Comparison of ENCODE assay signal across 16 cellular contexts in genomic region chr2:587371-587960, GRCh38.
A peak's percentile ranks its signal among the peaks of the same experiment; 100 is the strongest.
DNase-seq lines count a peak whose midpoint lies in the region; ATAC-seq, FAIRE-seq and TF ChIP-seq lines count a peak whose summit lies in the region.
"Had no signal": no experiment of that assay in that cellular context is flagged by ENCODE, and none has a peak within 500 bp of the region (broad histone marks: within the 10 kb centered on the region; RNA-seq: fewer than 3 reads in every experiment).

No MANE protein-coding gene starts in this region.

- no peak overlapping the region for H3K27ac Mint-ChIP-seq in nephron progenitor cell
- no peak overlapping the region for H3K27ac Mint-ChIP-seq in stimulated activated naive B cell treated with anti-CD40 and anti-IgM and Interleukin-4, amounts not matched to agents 10 μg/mL and 1 μg/mL and 100 μg/mL, for 72 hours
- H3K27ac Mint-ChIP-seq: CD4-positive, alpha-beta memory T cell had no signal

- no peaks in the 10 kb centered on the region for H3K9me3 Mint-ChIP-seq in nephron progenitor cell
- no peaks in the 10 kb centered on the region for H3K9me3 Mint-ChIP-seq in stimulated activated naive B cell treated with anti-CD40 and anti-IgM and Interleukin-4, amounts not matched to agents 10 μg/mL and 1 μg/mL and 100 μg/mL, for 72 hours
- H3K9me3 Mint-ChIP-seq: CD4-positive, alpha-beta memory T cell had no signal

- TF ChIP-seq CTCF in C4-2B (conservative IDR thresholded peaks at IDR 0.05) (no peak), PC-3 (conservative IDR thresholded peaks at IDR 0.05; ENCODE audit: low read depth, low read length) (no peak), kidney (IDR thresholded peaks at IDR 0.05; ENCODE audit: borderline replicate concordance, extremely low read depth, insufficient read depth) (no peak), nephron progenitor cell (IDR thresholded peaks at IDR 0.05) (no peak)

- CTCF ChIA-PET in PC-3 (lab: Charles Lee): no interaction called here

- H3K4me1 ChIP-seq in PC-3 (ENCODE audit: insufficient read depth, low read length) (peaks cover 5% of the 10 kb centered on the region; the same call in 1 of the 2 replicates), kidney (ENCODE audit: control insufficient read depth in 1 of 2, insufficient read depth in 1 of 2, low read depth in 1 of 2, low read length in 2 of 2) (no peaks in the 10 kb centered on the region)
- H3K4me1 ChIP-seq: Peyer's patch had no signal

- H3K9me3 ChIP-seq in PC-3 (ENCODE audit: low read length): no peaks in the 10 kb centered on the region
- no peaks in the 10 kb centered on the region for H3K9me3 ChIP-seq in kidney (ENCODE audit: control insufficient read depth in 1 of 2, low read length in 2 of 2)
- H3K9me3 ChIP-seq: Peyer's patch had no signal

- POLR2A ChIA-PET in PC-3 (lab: Charles Lee; ENCODE audit: unreplicated experiment): no interaction called here

- intact Hi-C loops in PC-3 (cut with micrococcal nuclease) (loop anchor here (5.0 kb wide), 1 partner anchor 40 kb away; no protein-coding TSS in a partner anchor), kidney (cut with DNase I) (no loop called here)

- no TSS peak for BruUV-seq in PC-3 (replicated peaks; lab: Mats Ljungman, UMichigan)

- H3K9ac ChIP-seq in PC-3 (ENCODE audit: low read length) (no peak overlapping the region), kidney (ENCODE audit: low read length in 2 of 2) (no peak overlapping the region)

- H3K27me3 ChIP-seq in PC-3 (ENCODE audit: low read length): no peaks in the 10 kb centered on the region
- H3K27me3 ChIP-seq: Peyer's patch had no signal

- no peaks in the 10 kb centered on the region for H4K20me1 ChIP-seq in PC-3 (ENCODE audit: low read length)

- H3K4me2 ChIP-seq in PC-3 (ENCODE audit: low read length): no peak overlapping the region

- H3K27me3 Mint-ChIP-seq in nephron progenitor cell (ENCODE audit: low read depth, poor library complexity): peaks cover 4% of the 10 kb centered on the region
- H3K27me3 Mint-ChIP-seq in stimulated activated naive B cell treated with anti-CD40 and anti-IgM and Interleukin-4, amounts not matched to agents 10 μg/mL and 1 μg/mL and 100 μg/mL, for 72 hours: peaks cover 10 to 26% of the 10 kb centered on the region in 2 donors

- FAIRE-seq in kidney (lab: Jason Lieb, UNC): no peak

- no peaks in the 10 kb centered on the region for H3K36me3 ChIP-seq in PC-3 (ENCODE audit: low read depth, low read length)
- H3K36me3 ChIP-seq in kidney (ENCODE audit: control insufficient read depth in 1 of 2, insufficient read depth in 2 of 2, low read length in 2 of 2): no peaks in the 10 kb centered on the region
- H3K36me3 ChIP-seq: Peyer's patch had no signal

- no peaks in the 10 kb centered on the region for H3K36me3 Mint-ChIP-seq in nephron progenitor cell (ENCODE audit: low read depth)
- no peaks in the 10 kb centered on the region for H3K36me3 Mint-ChIP-seq in stimulated activated naive B cell treated with anti-CD40 and anti-IgM and Interleukin-4, amounts not matched to agents 10 μg/mL and 1 μg/mL and 100 μg/mL, for 72 hours
- H3K36me3 Mint-ChIP-seq: CD4-positive, alpha-beta memory T cell had no signal

- no peaks in the 10 kb centered on the region for H3K79me2 ChIP-seq in PC-3 (ENCODE audit: low read length)

- no peak overlapping the region for H3K4me3 ChIP-seq in PC-3 (ENCODE audit: low read length)
- H3K4me3 ChIP-seq in kidney (ENCODE audit: low read length in 2 of 2): no peak overlapping the region
- H3K4me3 ChIP-seq: Peyer's patch had no signal

- H3K4me1 Mint-ChIP-seq in nephron progenitor cell: peaks cover 31% of the 10 kb centered on the region
- peaks cover 9 to 12% of the 10 kb centered on the region in 2 donors for H3K4me1 Mint-ChIP-seq in stimulated activated naive B cell treated with anti-CD40 and anti-IgM and Interleukin-4, amounts not matched to agents 10 μg/mL and 1 μg/mL and 100 μg/mL, for 72 hours

- H3K9me2 ChIP-seq in PC-3 (replicated peaks; ENCODE audit: low read length): no peaks in the 10 kb centered on the region

- no peak overlapping the region for H2AFZ ChIP-seq in PC-3 (ENCODE audit: low read length)

- DNase-seq in PC-3: no peak
- peak; percentile 75 for DNase-seq in kidney
- peak; percentile 17 for DNase-seq in nephron progenitor cell
- DNase-seq in SKM-1 treated with dmso at 0.1 percent for 144 hours (lab: John Stamatoyannopoulos, UW; ENCODE audit: unreplicated experiment): no peak
- DNase-seq in stimulated activated naive B cell treated with anti-CD40 and anti-IgM and Interleukin-4, amounts not matched to agents 10 μg/mL and 1 μg/mL and 100 μg/mL, for 72 hours: no peak
- DNase-seq: CD4-positive, alpha-beta memory T cell; GOT3; KG1; NCI-H146; NCI-H345; Peyer's patch; SHP77 treated with DMSO at 0.1 percent for 48 hours had no signal

- ATAC-seq in PC-3 (peak; percentile 11; the same call in 1 of the 2 replicates), HG03432 (IDR thresholded peaks at IDR 0.05; ENCODE audit: unreplicated experiment) (no peak), HG02798 (IDR thresholded peaks at IDR 0.05; ENCODE audit: poor library complexity, unreplicated experiment) (no peak)
- no peak for ATAC-seq in stimulated activated naive B cell treated with anti-CD40 and anti-IgM and Interleukin-4, amounts not matched to agents 10 μg/mL and 1 μg/mL and 100 μg/mL, for 72 hours (replicated peaks)

- peak overlapping the region; percentile 36 for H3K27ac ChIP-seq in C4-2B
- no peak overlapping the region for H3K27ac ChIP-seq in PC-3 (ENCODE audit: low read length)
- no peak overlapping the region for H3K27ac ChIP-seq in kidney (ENCODE audit: low read depth in 2 of 2, low read length in 2 of 2)
- H3K27ac ChIP-seq: HL-60, Peyer's patch had no signal

- no peak overlapping the region for H3K4me3 Mint-ChIP-seq in nephron progenitor cell
- no peak overlapping the region for H3K4me3 Mint-ChIP-seq in stimulated activated naive B cell treated with anti-CD40 and anti-IgM and Interleukin-4, amounts not matched to agents 10 μg/mL and 1 μg/mL and 100 μg/mL, for 72 hours
- H3K4me3 Mint-ChIP-seq: CD4-positive, alpha-beta memory T cell had no signal

- no peaks in the 10 kb centered on the region for H3F3A ChIP-seq in PC-3 (ENCODE audit: low read length, unreplicated experiment)

Comparison
In these comparisons a context has a peak if more than half of its experiments do, and no peak if none do; other contexts are left out.
1. DNase-seq: peak in kidney (single experiment) and nephron progenitor cell (single experiment); none in PC-3 (single experiment), SKM-1 treated with dmso at 0.1 percent for 144 hours (single experiment) and stimulated activated naive B cell treated with anti-CD40 and anti-IgM and Interleukin-4, amounts not matched to agents 10 μg/mL and 1 μg/mL and 100 μg/mL, for 72 hours (single experiment).